ENCODE assay signal across 13 cellular contexts in the genomic region with DNA sequence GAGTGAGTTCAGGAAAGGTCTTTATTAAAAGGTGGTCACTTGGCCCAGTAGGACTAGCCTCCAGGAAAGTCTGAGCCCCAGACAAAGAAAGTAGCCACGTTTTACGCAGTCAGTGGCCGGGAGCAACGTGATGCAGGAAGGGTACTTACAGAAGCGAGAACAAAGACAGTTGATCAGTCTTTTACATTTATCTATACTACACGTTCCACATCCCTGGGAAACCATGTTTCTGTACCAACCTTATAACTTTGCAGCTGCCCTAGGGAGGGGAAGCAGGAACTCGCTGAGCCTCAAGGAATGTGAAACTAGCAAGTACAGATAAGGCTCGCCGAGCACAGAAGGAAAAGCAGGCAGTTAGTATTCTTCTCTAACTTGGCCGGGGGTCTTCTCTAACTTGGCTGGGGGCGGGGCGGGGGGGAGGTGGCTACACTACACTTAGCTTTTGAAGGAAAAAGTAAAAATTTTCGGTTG. TPM values are rescaled to one million over a fixed set of nuclear protein-coding genes. Genes with fewer than 3 reads are reported as not detected.
DNase-seq lines count a peak whose midpoint lies in the region; ATAC-seq and TF ChIP-seq lines count a peak whose summit lies in the region.
"Had no signal": no experiment of that assay in that cellular context is flagged by ENCODE, and none has a peak within 500 bp of the region (broad histone marks: within the 10 kb centered on the region; RNA-seq: fewer than 3 reads in every experiment).

No MANE protein-coding gene starts in this region.

- CTCF ChIA-PET in activated CD4-positive, alpha-beta T cell treated with anti-CD3 and anti-CD28 coated beads for 36 hours (lab: Charles Lee): interaction anchor here (0.6 to 4.0 kb wide), 10 partner anchors 9 to 253 kb away, joined by 3 to 23 read pairs (median 8); a partner anchor contains a TSS

- H3K27me3 ChIP-seq in osteoblast (ENCODE audit: insufficient read depth, low read length): no peaks in the 10 kb centered on the region

- no peak for DNase-seq in activated CD4-positive, alpha-beta T cell treated with anti-CD3 and anti-CD28 coated beads for 36 hours
- DNase-seq in activated CD4-positive, alpha-beta T cell treated with anti-CD3 and anti-CD28 coated beads, Interleukin-2, amount 50 U/mL, for 4 hours: no peak
- DNase-seq in OCI-M2 (lab: John Stamatoyannopoulos, UW; ENCODE audit: unreplicated experiment) (peak; percentile 52), osteoblast (ENCODE audit: insufficient read length, low spot score, missing footprints) (no peak), cerebellar nuclear complex (lab: John Stamatoyannopoulos, UW) (no peak), LoVo (ENCODE audit: low spot score) (no peak)
- DNase-seq: activated gamma-delta T cell, NCI-H2171, SW 1271 had no signal

- peak overlapping the region; percentile 60 for H3K4me2 ChIP-seq in osteoblast (ENCODE audit: insufficient read depth, low read length)

- no peaks in the 10 kb centered on the region for H4K20me1 ChIP-seq in osteoblast (ENCODE audit: insufficient read depth, low read length)

- peaks cover 5% of the 10 kb centered on the region for H3K27me3 Mint-ChIP-seq in activated CD4-positive, alpha-beta T cell treated with anti-CD3 and anti-CD28 coated beads for 36 hours
- peaks cover 12% of the 10 kb centered on the region for H3K27me3 Mint-ChIP-seq in dendritic cell treated with granulocyte-macrophage colony-stimulating factor and Interleukin-4, amounts not matched to agents 40 ng/mL and 50 ng/mL, for 4 days

- TF ChIP-seq CTCF in osteoblast (IDR thresholded peaks at IDR 0.05; ENCODE audit: extremely low read depth, low read depth, low read length): no peak

- no peak overlapping the region for H3K4me3 ChIP-seq in osteoblast (ENCODE audit: insufficient read depth, low read length)

- ATAC-seq in activated CD4-positive, alpha-beta T cell treated with anti-CD3 and anti-CD28 coated beads for 36 hours: no peak
- ATAC-seq in HG03469 (IDR thresholded peaks at IDR 0.05; ENCODE audit: unreplicated experiment): no peak
- ATAC-seq: sciatic nerve had no signal

- no peaks in the 10 kb centered on the region for H3K9me3 Mint-ChIP-seq in activated CD4-positive, alpha-beta T cell treated with anti-CD3 and anti-CD28 coated beads for 36 hours (ENCODE audit: low read depth)
- no peaks in the 10 kb centered on the region for H3K9me3 Mint-ChIP-seq in dendritic cell treated with granulocyte-macrophage colony-stimulating factor and Interleukin-4, amounts not matched to agents 40 ng/mL and 50 ng/mL, for 4 days

- POLR2A ChIA-PET in activated CD4-positive, alpha-beta T cell treated with anti-CD3 and anti-CD28 coated beads for 36 hours (lab: Charles Lee): interaction anchor here (0.7 to 1.3 kb wide), 2 partner anchors 104 to 140 kb away, joined by 5 to 6 read pairs; a partner anchor contains a TSS

- peaks cover 24% of the 10 kb centered on the region for H3K4me1 Mint-ChIP-seq in activated CD4-positive, alpha-beta T cell treated with anti-CD3 and anti-CD28 coated beads for 36 hours
- H3K4me1 Mint-ChIP-seq in dendritic cell treated with granulocyte-macrophage colony-stimulating factor and Interleukin-4, amounts not matched to agents 40 ng/mL and 50 ng/mL, for 4 days (ENCODE audit: low read depth): peaks cover 17% of the 10 kb centered on the region

- peaks cover 7% of the 10 kb centered on the region for H3K4me1 ChIP-seq in osteoblast (ENCODE audit: insufficient read depth, low read length)

- H3K79me2 ChIP-seq in osteoblast (ENCODE audit: insufficient read depth, low read length): peaks cover 9% of the 10 kb centered on the region

- intact Hi-C loops in activated CD4-positive, alpha-beta T cell treated with anti-CD3 and anti-CD28 coated beads for 36 hours (cut with DNase I, micrococcal nuclease): loop anchor here in 1 of 2 experiments (5.0 to 10.0 kb wide), 2 partner anchors 107 to 194 kb away; a partner anchor contains a TSS
- intact Hi-C loops in dendritic cell treated with granulocyte-macrophage colony-stimulating factor and Interleukin-4, amounts not matched to agents 40 ng/mL and 50 ng/mL, for 4 days (cut with micrococcal nuclease): no loop called here

- peak overlapping the region; percentile 57 for H2AFZ ChIP-seq in osteoblast (ENCODE audit: low read length)

- peaks cover 5% of the 10 kb centered on the region for H3K36me3 Mint-ChIP-seq in activated CD4-positive, alpha-beta T cell treated with anti-CD3 and anti-CD28 coated beads for 36 hours (ENCODE audit: low read depth)
- peaks cover 11% of the 10 kb centered on the region for H3K36me3 Mint-ChIP-seq in dendritic cell treated with granulocyte-macrophage colony-stimulating factor and Interleukin-4, amounts not matched to agents 40 ng/mL and 50 ng/mL, for 4 days (ENCODE audit: low read depth)

- no peak overlapping the region for H3K27ac ChIP-seq in osteoblast (ENCODE audit: low read depth, low read length)
- H3K27ac ChIP-seq: epithelial cell of prostate had no signal

- H3K36me3 ChIP-seq in osteoblast (ENCODE audit: insufficient read depth, low read length): no peaks in the 10 kb centered on the region

- peak overlapping the region; percentile 71 for H3K27ac Mint-ChIP-seq in activated CD4-positive, alpha-beta T cell treated with anti-CD3 and anti-CD28 coated beads for 36 hours
- H3K27ac Mint-ChIP-seq in dendritic cell treated with granulocyte-macrophage colony-stimulating factor and Interleukin-4, amounts not matched to agents 40 ng/mL and 50 ng/mL, for 4 days: peak overlapping the region; percentile 77

- H3K4me3 Mint-ChIP-seq in activated CD4-positive, alpha-beta T cell treated with anti-CD3 and anti-CD28 coated beads for 36 hours: peak overlapping the region; percentile 70
- no peak overlapping the region for H3K4me3 Mint-ChIP-seq in dendritic cell treated with granulocyte-macrophage colony-stimulating factor and Interleukin-4, amounts not matched to agents 40 ng/mL and 50 ng/mL, for 4 days

- no peaks in the 10 kb centered on the region for H3K9me3 ChIP-seq in osteoblast (ENCODE audit: low read depth, low read length)

RNA-seq across cellular contexts. Expression of a gene that starts 3.4 kb away (rescaled TPM):
- 10 to 100 TPM; 26.2 to 33.5 TPM for total RNA-seq in activated CD4-positive, alpha-beta T cell treated with anti-CD3 and anti-CD28 coated beads for 36 hours
- 3.5 and 3.6 TPM in 2 replicates for total RNA-seq in osteoblast

RNA-seq across cellular contexts. Expression of a gene that starts 21.6 kb away (rescaled TPM):
- 10 to 100 TPM; 11.0 to 14.0 TPM for total RNA-seq in activated CD4-positive, alpha-beta T cell treated with anti-CD3 and anti-CD28 coated beads for 36 hours
- total RNA-seq in osteoblast: 9.0 and 11.5 TPM in 2 replicates

RNA-seq across cellular contexts. Expression of a gene that starts 25.8 kb away (rescaled TPM):
- 10 to 100 TPM; 14.2 to 24.5 TPM for total RNA-seq in activated CD4-positive, alpha-beta T cell treated with anti-CD3 and anti-CD28 coated beads for 36 hours
- 16.3 and 18.6 TPM in 2 replicates for total RNA-seq in osteoblast
